Comparison of ENCODE assay signal across 11 cellular contexts in the genomic region with DNA sequence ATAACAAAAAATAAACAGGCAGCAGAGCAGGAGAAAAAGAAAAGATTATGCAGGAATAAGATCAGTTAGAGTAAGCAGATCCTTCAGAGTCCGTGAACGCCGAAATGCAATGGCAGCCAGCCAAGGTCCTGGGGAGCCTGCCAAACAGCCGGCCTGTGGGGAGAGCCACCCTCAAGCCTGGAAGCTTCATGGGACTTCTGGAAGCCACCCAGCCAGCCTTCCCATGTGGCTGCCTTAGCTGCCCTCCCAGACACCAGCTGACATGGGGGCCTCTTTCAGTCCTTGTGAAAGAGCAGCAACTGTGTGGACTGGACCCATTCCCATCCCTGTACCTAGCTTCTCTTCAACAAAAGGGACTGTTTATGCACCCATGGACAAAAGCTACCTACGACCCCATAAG.
DNase-seq lines count a peak whose midpoint lies in the region; ATAC-seq, FAIRE-seq and TF ChIP-seq lines count a peak whose summit lies in the region.
"Had no signal": no experiment of that assay in that cellular context is flagged by ENCODE, and none has a peak within 500 bp of the region (broad histone marks: within the 10 kb centered on the region; RNA-seq: fewer than 3 reads in every experiment).

No MANE protein-coding gene starts in this region.

- no peak overlapping the region for H3K27ac Mint-ChIP-seq in activated CD8-positive, alpha-beta T cell treated with anti-CD3 and anti-CD28 coated beads, Interleukin-2, amount 10 ng/mL, durations not matched to agents 7 days and 5 days

- H3K4me3 ChIP-seq in kidney (ENCODE audit: low read length in 2 of 2) (no peak overlapping the region), stomach smooth muscle (ENCODE audit: low read length in 2 of 2) (peak overlapping the region; percentile 15 to 27)

- POLR2A ChIA-PET in activated CD8-positive, alpha-beta T cell treated with anti-CD3 and anti-CD28 coated beads, Interleukin-2, amount 10 ng/mL, durations not matched to agents 7 days and 5 days (lab: Charles Lee), result no interaction called here

- H3K27ac ChIP-seq in kidney (ENCODE audit: low read depth in 2 of 2, low read length in 2 of 2) (no peak overlapping the region), stomach smooth muscle (ENCODE audit: low read length) (peak overlapping the region; percentile 18)
- H3K27ac ChIP-seq: WERI-Rb-1 had no signal

- FAIRE-seq in kidney (lab: Jason Lieb, UNC), result no peak

- H3K9me3 ChIP-seq in kidney (ENCODE audit: control insufficient read depth in 1 of 2, low read length in 2 of 2) (no peaks in the 10 kb centered on the region), stomach smooth muscle (ENCODE audit: control insufficient read depth in 2 of 2, low read length in 2 of 2) (no peaks in the 10 kb centered on the region)

- H3K4me1 Mint-ChIP-seq in activated CD8-positive, alpha-beta T cell treated with anti-CD3 and anti-CD28 coated beads, Interleukin-2, amount 10 ng/mL, durations not matched to agents 7 days and 5 days (ENCODE audit: low read depth), result no peaks in the 10 kb centered on the region

- ATAC-seq in HG03378 (IDR thresholded peaks at IDR 0.05; ENCODE audit: unreplicated experiment), result no peak
- ATAC-seq in activated CD8-positive, alpha-beta T cell treated with anti-CD3 and anti-CD28 coated beads, Interleukin-2, amount 10 ng/mL, durations not matched to agents 7 days and 5 days, result no peak

- H3K27me3 Mint-ChIP-seq in activated CD8-positive, alpha-beta T cell treated with anti-CD3 and anti-CD28 coated beads, Interleukin-2, amount 10 ng/mL, durations not matched to agents 7 days and 5 days (ENCODE audit: low read depth), result no peaks in the 10 kb centered on the region

- H3K9ac ChIP-seq in kidney (ENCODE audit: low read length in 2 of 2) (no peak overlapping the region), stomach smooth muscle (ENCODE audit: low read length in 2 of 2) (peak overlapping the region in 1 of 2 donors; percentile 10)

- TF ChIP-seq CTCF in kidney (IDR thresholded peaks at IDR 0.05; ENCODE audit: borderline replicate concordance, extremely low read depth, insufficient read depth), result no peak

- intact Hi-C loops in kidney (cut with DNase I), result no loop called here

- H3K4me1 ChIP-seq in kidney (ENCODE audit: control insufficient read depth in 1 of 2, insufficient read depth in 1 of 2, low read depth in 1 of 2, low read length in 2 of 2) (peaks cover 2 to 4% of the 10 kb centered on the region in 2 donors), stomach smooth muscle (ENCODE audit: control insufficient read depth, insufficient read depth, low read length) (peaks cover 15% of the 10 kb centered on the region)

- no peaks in the 10 kb centered on the region for H3K27me3 ChIP-seq in stomach smooth muscle (ENCODE audit: control insufficient read depth in 1 of 2, insufficient read depth in 2 of 2, low read length in 2 of 2)

- H3K36me3 ChIP-seq in kidney (ENCODE audit: control insufficient read depth in 1 of 2, insufficient read depth in 2 of 2, low read length in 2 of 2) (no peaks in the 10 kb centered on the region), stomach smooth muscle (ENCODE audit: control insufficient read depth in 2 of 2, insufficient read depth in 2 of 2, low read length in 2 of 2) (no peaks in the 10 kb centered on the region)

- CTCF ChIA-PET in activated CD8-positive, alpha-beta T cell treated with anti-CD3 and anti-CD28 coated beads, Interleukin-2, amount 10 ng/mL, durations not matched to agents 7 days and 5 days (lab: Charles Lee), result no interaction called here

- H3K36me3 Mint-ChIP-seq in activated CD8-positive, alpha-beta T cell treated with anti-CD3 and anti-CD28 coated beads, Interleukin-2, amount 10 ng/mL, durations not matched to agents 7 days and 5 days (ENCODE audit: low read depth), result no peaks in the 10 kb centered on the region

- H3K4me3 Mint-ChIP-seq in activated CD8-positive, alpha-beta T cell treated with anti-CD3 and anti-CD28 coated beads, Interleukin-2, amount 10 ng/mL, durations not matched to agents 7 days and 5 days, result no peak overlapping the region

- no peaks in the 10 kb centered on the region for H3K9me3 Mint-ChIP-seq in activated CD8-positive, alpha-beta T cell treated with anti-CD3 and anti-CD28 coated beads, Interleukin-2, amount 10 ng/mL, durations not matched to agents 7 days and 5 days (ENCODE audit: insufficient read depth)

- DNase-seq in HT-29 (ENCODE audit: low spot score) (peak; percentile 21), astrocyte of the hippocampus (ENCODE audit: low read depth, low spot score) (peak; percentile 95), kidney (peak; percentile 95), LoVo (ENCODE audit: low spot score) (no peak), DMS53 (lab: John Stamatoyannopoulos, UW) (no peak)
- DNase-seq in activated CD8-positive, alpha-beta T cell treated with anti-CD3 and anti-CD28 coated beads, Interleukin-2, amount 10 ng/mL, durations not matched to agents 7 days and 5 days, result no peak
- DNase-seq: MM.1S, retina, WERI-Rb-1 had no signal

Comparison
In these comparisons a context has a peak if more than half of its experiments do, and no peak if none do; other contexts are left out.
1. DNase-seq: peak in HT-29 (single experiment), astrocyte of the hippocampus (single experiment) and kidney (single experiment); none in LoVo (single experiment), activated CD8-positive, alpha-beta T cell treated with anti-CD3 and anti-CD28 coated beads, Interleukin-2, amount 10 ng/mL, durations not matched to agents 7 days and 5 days (single experiment) and DMS53 (single experiment).
2. H3K4me3 ChIP-seq: peak in stomach smooth muscle (2 of 2); none in kidney (0 of 2).